In the genomic region with DNA sequence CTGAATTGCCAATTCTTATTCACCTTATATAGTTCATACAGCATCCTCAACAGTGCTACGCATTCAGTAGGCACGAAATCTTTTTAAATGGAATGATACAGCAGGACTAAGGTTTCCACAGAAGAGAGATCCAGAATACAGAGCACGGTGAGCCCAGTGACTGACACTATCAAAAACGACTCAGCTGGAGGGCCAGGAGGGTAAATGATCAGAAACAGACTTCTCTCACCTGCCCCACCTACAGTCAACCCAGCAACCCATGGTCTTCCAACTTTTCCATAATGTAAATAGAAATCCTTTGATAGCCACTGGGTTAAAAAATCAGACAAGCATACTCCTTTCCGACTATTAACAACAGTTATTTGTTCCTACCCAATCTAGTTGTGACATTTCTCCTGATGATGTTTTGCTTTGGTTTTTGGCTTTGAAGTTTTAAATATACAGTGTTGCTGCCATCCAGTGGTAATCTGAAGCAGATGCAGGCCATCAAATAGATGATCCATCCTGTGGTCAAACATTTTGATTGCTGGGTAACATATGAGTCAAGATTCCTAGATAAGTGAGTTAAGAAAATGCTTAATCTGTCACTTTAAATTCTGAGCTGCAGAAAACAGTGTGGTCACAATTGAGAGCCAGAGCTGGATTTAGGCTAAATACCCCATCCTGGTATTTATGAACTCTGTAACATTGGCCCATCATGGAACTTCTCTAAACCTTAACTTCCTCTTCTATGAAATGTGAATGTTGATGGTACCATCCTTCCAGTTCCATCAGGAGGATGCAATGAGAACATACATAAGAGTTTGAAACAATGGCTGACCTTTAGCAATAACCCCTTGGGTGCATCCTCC, we compare ENCODE assay signal across 9 cellular contexts. TPM values are rescaled to one million over a fixed set of nuclear protein-coding genes. Genes with fewer than 3 reads are reported as not detected.
DNase-seq lines count a peak whose midpoint lies in the region; ATAC-seq and TF ChIP-seq lines count a peak whose summit lies in the region.
"Had no signal": no experiment of that assay in that cellular context is flagged by ENCODE, and none has a peak within 500 bp of the region (broad histone marks: within the 10 kb centered on the region; RNA-seq: fewer than 3 reads in every experiment).

No MANE protein-coding gene starts in this region.

- no peaks in the 10 kb centered on the region for H4K20me1 ChIP-seq in MM.1S (ENCODE audit: insufficient read depth, low read length)

- no peak overlapping the region for H3K4me2 ChIP-seq in MM.1S (ENCODE audit: low read depth, low read length)

- DNase-seq in DMS153 (lab: John Stamatoyannopoulos, UW) (peak; percentile 40), MM.1S (no peak), RPMI7951 (ENCODE audit: low read depth) (peak; percentile 36), erythroblast (lab: John Stamatoyannopoulos, UW) (peak; percentile 24 to 44), neural crest cell (ENCODE audit: low read depth, low spot score) (no peak)
- no peak for DNase-seq in CD8-positive, alpha-beta memory T cell
- no peak for DNase-seq in activated effector memory CD4-positive, alpha-beta T cell treated with Interleukin-2 at 50 U/mL for 16 hours

- H2AFZ ChIP-seq in MM.1S (ENCODE audit: low read length), result no peak overlapping the region

- H3K9me3 ChIP-seq in MM.1S (replicated peaks; ENCODE audit: insufficient read depth, low read length), result no peaks in the 10 kb centered on the region
- H3K9me3 ChIP-seq in CD8-positive, alpha-beta memory T cell (ENCODE audit: low read length), result no peaks in the 10 kb centered on the region

- H3K4me3 ChIP-seq in MM.1S (ENCODE audit: low read length), result no peak overlapping the region
- H3K4me3 ChIP-seq in CD8-positive, alpha-beta memory T cell (ENCODE audit: low read length), result no peak overlapping the region

- H3K36me3 ChIP-seq in MM.1S (replicated peaks; ENCODE audit: insufficient read depth, low read length), result no peaks in the 10 kb centered on the region
- no peaks in the 10 kb centered on the region for H3K36me3 ChIP-seq in CD8-positive, alpha-beta memory T cell (ENCODE audit: insufficient read depth, low read length)

- POLR2A ChIA-PET in CD8-positive, alpha-beta memory T cell (lab: Charles Lee), result no interaction called here

- no peaks in the 10 kb centered on the region for H3K27me3 Mint-ChIP-seq in neural crest cell (ENCODE audit: low read depth)
- peaks cover 2 to 7% of the 10 kb centered on the region in 2 donors for H3K27me3 Mint-ChIP-seq in CD8-positive, alpha-beta memory T cell

- H3K9me3 Mint-ChIP-seq in neural crest cell, result no peaks in the 10 kb centered on the region
- no peaks in the 10 kb centered on the region for H3K9me3 Mint-ChIP-seq in CD8-positive, alpha-beta memory T cell

- H3K9me2 ChIP-seq in MM.1S (replicated peaks; ENCODE audit: insufficient read depth, low read length), result no peaks in the 10 kb centered on the region

- TF ChIP-seq CTCF in MM.1S (IDR thresholded peaks at IDR 0.05; ENCODE audit: low read length) (peak; percentile 60), neural crest cell (conservative IDR thresholded peaks at IDR 0.05) (peak; percentile 99)

- no peaks in the 10 kb centered on the region for H3K4me1 ChIP-seq in MM.1S (ENCODE audit: low read length)
- no peaks in the 10 kb centered on the region for H3K4me1 ChIP-seq in CD8-positive, alpha-beta memory T cell (ENCODE audit: insufficient read depth, low read length)

- TF ChIP-seq POLR2A in erythroblast (IDR thresholded peaks at IDR 0.05; ENCODE audit: low read length), result no peak

- CTCF ChIA-PET in CD8-positive, alpha-beta memory T cell (lab: Charles Lee), result no interaction called here

- no peaks in the 10 kb centered on the region for H3F3A ChIP-seq in MM.1S (ENCODE audit: insufficient read depth, low read length)

- H3K4me1 Mint-ChIP-seq in neural crest cell, result no peaks in the 10 kb centered on the region
- no peaks in the 10 kb centered on the region for H3K4me1 Mint-ChIP-seq in CD8-positive, alpha-beta memory T cell

- H3K36me3 Mint-ChIP-seq in neural crest cell (ENCODE audit: low read depth), result peaks cover 3% of the 10 kb centered on the region
- H3K36me3 Mint-ChIP-seq in CD8-positive, alpha-beta memory T cell, result no peaks in the 10 kb centered on the region

- H3K9ac ChIP-seq in MM.1S (ENCODE audit: low read length), result no peak overlapping the region

- H3K27ac Mint-ChIP-seq in neural crest cell (ENCODE audit: unreplicated experiment), result no peak overlapping the region
- H3K27ac Mint-ChIP-seq in CD8-positive, alpha-beta memory T cell, result no peak overlapping the region

- H3K4me3 Mint-ChIP-seq in neural crest cell, result no peak overlapping the region
- no peak overlapping the region for H3K4me3 Mint-ChIP-seq in CD8-positive, alpha-beta memory T cell

- ATAC-seq in GM19467 (IDR thresholded peaks at IDR 0.05; ENCODE audit: unreplicated experiment), result peak; percentile 67

- no peak overlapping the region for H3K27ac ChIP-seq in MM.1S (ENCODE audit: low read length)
- H3K27ac ChIP-seq in CD8-positive, alpha-beta memory T cell (ENCODE audit: low read depth, low read length), result no peak overlapping the region

- no peaks in the 10 kb centered on the region for H3K27me3 ChIP-seq in MM.1S (replicated peaks; ENCODE audit: insufficient read depth, low read length)
- no peaks in the 10 kb centered on the region for H3K27me3 ChIP-seq in CD8-positive, alpha-beta memory T cell (ENCODE audit: insufficient read depth, low read length, poor library complexity, severe bottlenecking)

- H3K79me2 ChIP-seq in MM.1S (ENCODE audit: low read length), result no peaks in the 10 kb centered on the region

RNA-seq across cellular contexts. Expression of a gene that starts 42.0 kb away (rescaled TPM):
- not detected in 2 replicates for total RNA-seq in RPMI7951 (2014; rRNA removed; shearing (Covaris generic))
- total RNA-seq in neural crest cell, result not detected in 2 replicates
- not detected for total RNA-seq in CD8-positive, alpha-beta memory T cell
- polyA plus RNA-seq in CD8-positive, alpha-beta memory T cell, result not detected
- total RNA-seq: T-helper 1 cell treated with Interleukin-12 subunit alpha and Interleukin-12 subunit beta and Interleukin-4 antibody, amounts not matched to agents 30 ng/mL and 1 ng/mL, for 36 hours had no signal

Comparison
In these comparisons a context has a peak if more than half of its experiments do, and no peak if none do; other contexts are left out.
1. DNase-seq: peak in DMS153 (single experiment), RPMI7951 (single experiment) and erythroblast (2 of 2); none in MM.1S (single experiment), neural crest cell (single experiment), CD8-positive, alpha-beta memory T cell (0 of 5) and activated effector memory CD4-positive, alpha-beta T cell treated with Interleukin-2 at 50 U/mL for 16 hours (single experiment).